In genomic region chr1:159859757-159860156, GRCh38 we compare ENCODE assay signal across 34 cellular contexts. TPM values are rescaled to one million over a fixed set of nuclear protein-coding genes. Genes with fewer than 3 reads are reported as not detected.
"Had no signal": no experiment of that assay in that cellular context is flagged by ENCODE, and none has a peak within 500 bp of the region (broad histone marks: within the 10 kb centered on the region; RNA-seq: fewer than 3 reads in every experiment).

No MANE protein-coding gene starts in this region.

- DNase-seq: activated B cell treated with CpG ODN at 0.5 μM for 24 hours; activated CD4-positive, alpha-beta memory T cell treated with anti-CD3 and anti-CD28 coated beads for 36 hours; activated CD4-positive, alpha-beta T cell treated with anti-CD3 and anti-CD28 coated beads for 4 hours; activated CD4-positive, alpha-beta T cell treated with anti-CD3 and anti-CD28 coated beads, Interleukin-2, amount 50 U/mL, for 1 hour; activated CD4-positive, CD25-positive, alpha-beta regulatory T cell treated with anti-CD3 and anti-CD28 coated beads, Interleukin-2, amount 50 U/mL, for 72 hours; activated CD8-positive, alpha-beta memory T cell treated with anti-CD3 and anti-CD28 coated beads for 24 hours; activated CD8-positive, alpha-beta memory T cell treated with anti-CD3 and anti-CD28 coated beads, Interleukin-2, amount 10 ng/mL, durations not matched to agents 7 days and 5 days; activated CD8-positive, alpha-beta memory T cell treated with anti-CD3 and anti-CD28 coated beads, Interleukin-2, amount 50 U/mL, for 48 hours; activated effector memory CD4-positive, alpha-beta T cell treated with anti-CD3 and anti-CD28 coated beads, Interleukin-2, amount 50 U/mL, for 16 hours; activated naive CD4-positive, alpha-beta T cell; activated naive CD4-positive, alpha-beta T cell treated with anti-CD3 and anti-CD28 coated beads, Interleukin-2, amount 50 U/mL, for 16 hours; activated naive CD8-positive, alpha-beta T cell treated with anti-CD3 and anti-CD28 coated beads for 36 hours; activated T-cell treated with anti-CD3 and anti-CD28 coated beads, Interleukin-2, amount 50 U/mL, for 48 hours; amniotic stem cell; aorta; brain microvascular endothelial cell; Kasumi-1; KG1; NCI-H1048; NCI-H1105 treated with DMSO at 0.1 percent for 48 hours; NCI-H1436 treated with DMSO at 0.1 percent for 48 hours; NCI-H2029; NCI-H345; NCI-H524 treated with DMSO at 0.1 percent for 48 hours; PC-3; SHP77; T-helper 2 cell; T-helper 9 cell had no signal

- H3K36me3 ChIP-seq: brain microvascular endothelial cell, MG63, SJSA1 had no signal

- H3K27ac ChIP-seq: brain microvascular endothelial cell, SJSA1, VCaP had no signal

- ATAC-seq: activated CD8-positive, alpha-beta memory T cell treated with anti-CD3 and anti-CD28 coated beads, Interleukin-2, amount 10 ng/mL, durations not matched to agents 7 days and 5 days; PC-3; T-cell had no signal

- H3K4me2 ChIP-seq: SK-N-SH had no signal

- H3K27me3 ChIP-seq: brain microvascular endothelial cell, MG63, SJSA1 had no signal

- H3K9me3 ChIP-seq: MG63, SJSA1, SK-N-SH had no signal

- H3K4me3 ChIP-seq: MG63, SJSA1 had no signal

- H3K9me2 ChIP-seq: SK-N-SH had no signal

RNA-seq across cellular contexts. Expression of gene VSIG8, which starts 2.7 kb away (rescaled TPM):
- total RNA-seq: activated B cell treated with CpG ODN at 0.5 μM for 24 hours; activated CD4-positive, alpha-beta memory T cell treated with anti-CD3 and anti-CD28 coated beads for 36 hours; activated CD8-positive, alpha-beta memory T cell treated with anti-CD3 and anti-CD28 coated beads, Interleukin-2, amount 10 ng/mL, durations not matched to agents 7 days and 5 days; activated naive CD8-positive, alpha-beta T cell treated with anti-CD3 and anti-CD28 coated beads for 36 hours; SJSA1; T-cell had no signal
- polyA plus RNA-seq: SK-N-SH had no signal

RNA-seq across cellular contexts. Expression of gene SLAMF8, which starts 33.1 kb away (rescaled TPM):
- total RNA-seq: NCI-H460, PC-3, SJSA1 had no signal
- polyA plus RNA-seq: SK-N-SH had no signal

RNA-seq across cellular contexts. Expression of gene FCRL6, which starts 57.6 kb away (rescaled TPM):
- total RNA-seq: activated B cell treated with CpG ODN at 0.5 μM for 24 hours; activated CD4-positive, alpha-beta memory T cell treated with anti-CD3 and anti-CD28 coated beads for 36 hours; activated naive CD8-positive, alpha-beta T cell treated with anti-CD3 and anti-CD28 coated beads for 36 hours; NCI-H460; PC-3; SJSA1 had no signal
- polyA plus RNA-seq: SK-N-SH had no signal
